24 cellular contexts compared by ENCODE assay signal in the genomic region with DNA sequence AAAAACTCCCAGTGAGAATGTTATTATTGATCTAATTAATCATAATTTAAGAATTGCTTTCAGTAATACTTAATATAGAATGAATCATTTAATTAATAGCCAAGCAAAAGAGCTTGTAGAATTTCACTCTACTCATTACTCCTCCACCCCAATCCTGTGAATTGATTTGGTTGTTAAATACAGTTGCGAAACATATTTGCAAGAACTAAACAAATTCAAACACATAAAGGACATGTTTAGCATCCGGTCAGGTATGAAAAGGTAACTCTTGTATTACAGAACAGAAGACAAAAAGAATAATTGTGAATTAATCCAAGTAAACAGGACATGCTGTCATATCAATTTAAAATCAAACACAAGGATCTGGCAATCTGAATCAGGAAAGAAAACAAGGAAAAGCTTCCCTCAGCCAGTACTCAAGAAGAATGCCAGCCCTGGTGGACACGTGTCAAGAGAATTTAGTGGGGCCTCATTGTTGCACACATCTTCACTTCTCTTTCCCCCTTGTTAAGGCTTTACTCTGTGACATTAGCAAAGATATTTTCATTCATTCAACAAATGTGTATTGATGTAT.
"Had no signal": no experiment of that assay in that cellular context is flagged by ENCODE, and none has a peak within 500 bp of the region (broad histone marks: within the 10 kb centered on the region; RNA-seq: fewer than 3 reads in every experiment).

No MANE protein-coding gene starts in this region.

- H3K27me3 ChIP-seq: dorsolateral prefrontal cortex, esophagus muscularis mucosa, gastroesophageal sphincter, neural progenitor cell, ovary, testis, tibial nerve had no signal

- H3K4me3 ChIP-seq: coronary artery, dorsolateral prefrontal cortex, esophagus muscularis mucosa, gastroesophageal sphincter, left ventricle myocardium inferior, lower lobe of right lung, neural progenitor cell, ovary, smooth muscle cell, testis, tibial nerve had no signal

- H3K36me3 ChIP-seq: esophagus muscularis mucosa, gastroesophageal sphincter, left ventricle myocardium inferior, lower lobe of right lung, neural progenitor cell, ovary, tibial nerve had no signal

- H3K4me3 Mint-ChIP-seq: natural killer cell treated with Interleukin-12 subunit alpha and Interleukin-12 subunit beta and Interleukin-15 and Interleukin-18, amount 100 ng/mL, for 72 hours; neural progenitor cell; stimulated activated naive B cell treated with anti-CD40 and anti-IgM and Interleukin-4, amounts not matched to agents 10 μg/mL and 1 μg/mL and 100 μg/mL, for 72 hours; stimulated activated naive CD8-positive, alpha-beta T cell treated with anti-CD3 and anti-CD28 coated beads, Interleukin-15, amount 100 ng/mL, for 72 hours had no signal

- H3K36me3 Mint-ChIP-seq: natural killer cell treated with Interleukin-12 subunit alpha and Interleukin-12 subunit beta and Interleukin-15 and Interleukin-18, amount 100 ng/mL, for 72 hours had no signal

- ATAC-seq: gastroesophageal sphincter; left cardiac atrium; lower lobe of right lung; natural killer cell treated with Interleukin-12 subunit alpha and Interleukin-12 subunit beta and Interleukin-15 and Interleukin-18, amount 100 ng/mL, for 72 hours; right cardiac atrium; stimulated activated naive B cell treated with anti-CD40 and anti-IgM and Interleukin-4, amounts not matched to agents 10 μg/mL and 1 μg/mL and 100 μg/mL, for 72 hours; stimulated activated naive CD8-positive, alpha-beta T cell treated with anti-CD3 and anti-CD28 coated beads, Interleukin-15, amount 100 ng/mL, for 72 hours had no signal

- H3K9ac ChIP-seq: neural progenitor cell had no signal

- H2AFZ ChIP-seq: neural progenitor cell had no signal

- H3K4me2 ChIP-seq: neural progenitor cell, smooth muscle cell had no signal

- H3K27ac ChIP-seq: coronary artery, epithelial cell of prostate, esophagus muscularis mucosa, gastroesophageal sphincter, left ventricle myocardium inferior, lower lobe of right lung, neural progenitor cell, ovary, testis, tibial nerve had no signal

- H3K4me1 ChIP-seq: lower lobe of right lung had no signal

- FAIRE-seq: endometrium had no signal

- H3K4me1 Mint-ChIP-seq: stimulated activated naive CD8-positive, alpha-beta T cell treated with anti-CD3 and anti-CD28 coated beads, Interleukin-15, amount 100 ng/mL, for 72 hours had no signal

- H3K27me3 Mint-ChIP-seq: natural killer cell treated with Interleukin-12 subunit alpha and Interleukin-12 subunit beta and Interleukin-15 and Interleukin-18, amount 100 ng/mL, for 72 hours; stimulated activated naive B cell treated with anti-CD40 and anti-IgM and Interleukin-4, amounts not matched to agents 10 μg/mL and 1 μg/mL and 100 μg/mL, for 72 hours; stimulated activated naive CD8-positive, alpha-beta T cell treated with anti-CD3 and anti-CD28 coated beads, Interleukin-15, amount 100 ng/mL, for 72 hours had no signal

- DNase-seq: dorsolateral prefrontal cortex; effector CD8-positive, alpha-beta T cell; glutamatergic neuron; islet precursor cell; left cardiac atrium; left ventricle myocardium inferior; lower lobe of right lung; mesenchymal stem cell; midbrain; ovary; right cardiac atrium; stimulated activated CD4-positive, alpha-beta T cell treated with anti-CD3 and anti-CD28 coated beads, Interleukin-4, amount 100 ng/mL, for 1 hour; stimulated activated naive B cell treated with anti-CD40 and anti-IgM and Interleukin-4, amounts not matched to agents 10 μg/mL and 1 μg/mL and 100 μg/mL, for 72 hours; stimulated activated naive CD8-positive, alpha-beta T cell treated with anti-CD3 and anti-CD28 coated beads, Interleukin-15, amount 100 ng/mL, for 72 hours; testis had no signal

- H3K9me3 ChIP-seq: esophagus muscularis mucosa, gastroesophageal sphincter, left ventricle myocardium inferior, lower lobe of right lung, ovary, testis, tibial nerve had no signal

- H3K27ac Mint-ChIP-seq: natural killer cell treated with Interleukin-12 subunit alpha and Interleukin-12 subunit beta and Interleukin-15 and Interleukin-18, amount 100 ng/mL, for 72 hours; neural progenitor cell; stimulated activated naive B cell treated with anti-CD40 and anti-IgM and Interleukin-4, amounts not matched to agents 10 μg/mL and 1 μg/mL and 100 μg/mL, for 72 hours; stimulated activated naive CD8-positive, alpha-beta T cell treated with anti-CD3 and anti-CD28 coated beads, Interleukin-15, amount 100 ng/mL, for 72 hours had no signal
